In genomic region chr7:70694909-70695803, GRCh38 we compare ENCODE assay signal across 8 cellular contexts.
DNase-seq lines count a peak whose midpoint lies in the region; ATAC-seq, FAIRE-seq and TF ChIP-seq lines count a peak whose summit lies in the region.

No MANE protein-coding gene starts in this region.

- intact Hi-C loops in kidney (cut with DNase I), result no loop called here

- H3K27me3 ChIP-seq in HL-60 (ENCODE audit: insufficient read depth, poor library complexity, severe bottlenecking), result peaks cover 28% of the 10 kb centered on the region

- H3K27ac ChIP-seq in HL-60 (replicated peaks) (no peak overlapping the region), kidney (ENCODE audit: low read depth in 2 of 2, low read length in 2 of 2) (peak overlapping the region; percentile 64 to 71), substantia nigra (ENCODE audit: low read depth, low read length, poor library complexity, severe bottlenecking) (peak overlapping the region; percentile 28)

- peak overlapping the region; percentile 20 for H3K4me3 ChIP-seq in HL-60 (replicated peaks; ENCODE audit: insufficient read depth, low read length)
- H3K4me3 ChIP-seq in astrocyte of the cerebellum (ENCODE audit: low read depth, low read length), result peak overlapping the region; percentile 93
- peak overlapping the region; percentile 78 to 87 for H3K4me3 ChIP-seq in kidney (ENCODE audit: low read length in 2 of 2)

- ATAC-seq in HG03457 (IDR thresholded peaks at IDR 0.05; ENCODE audit: unreplicated experiment), result no peak
- ATAC-seq in HG02678 (IDR thresholded peaks at IDR 0.05; ENCODE audit: unreplicated experiment), result no peak

- H3K9me3 ChIP-seq in kidney (ENCODE audit: control insufficient read depth in 1 of 2, low read length in 2 of 2), result no peaks in the 10 kb centered on the region

- in situ Hi-C loops in astrocyte of the cerebellum (cut with HindIII; ENCODE audit: low sequenced_read_pairs), result loop anchor here (25.0 kb wide), 1 partner anchor 508 kb away; no protein-coding TSS in a partner anchor

- TF ChIP-seq CTCF in GM10248 (IDR thresholded peaks at IDR 0.05; ENCODE audit: control extremely low read depth, extremely low read depth, low read depth, missing control alignments), result no peak
- TF ChIP-seq CTCF in HL-60 (IDR thresholded peaks at IDR 0.05; ENCODE audit: insufficient read depth, low read length), result no peak
- no peak for TF ChIP-seq CTCF in astrocyte of the cerebellum (IDR thresholded peaks at IDR 0.05; ENCODE audit: low read depth, low read length, missing control alignments)
- no peak for TF ChIP-seq CTCF in kidney (IDR thresholded peaks at IDR 0.05; ENCODE audit: borderline replicate concordance, extremely low read depth, insufficient read depth)

- H3K9ac ChIP-seq in kidney (ENCODE audit: low read length in 2 of 2), result peak overlapping the region; percentile 14 to 94

- CTCF ChIA-PET in GM10248 (lab: Yijun Ruan, JAX), result interaction anchor here (1.0 to 1.6 kb wide), 2 partner anchors 10 to 79 kb away, joined by 3 to 5 read pairs; no protein-coding TSS in a partner anchor

- peaks cover 2 to 4% of the 10 kb centered on the region in 2 donors for H3K36me3 ChIP-seq in kidney (ENCODE audit: control insufficient read depth in 1 of 2, insufficient read depth in 2 of 2, low read length in 2 of 2)

- peak; percentile 38 for DNase-seq in GM10248 (ENCODE audit: extremely low spot score)
- DNase-seq in HL-60 (ENCODE audit: low read depth in 1 of 2, low spot score in 1 of 2), result no peak
- no peak for DNase-seq in astrocyte of the cerebellum (ENCODE audit: low read depth)
- DNase-seq in kidney, result peak; percentile 79
- peak in 5 of 49 donors; percentile 8 to 44 (median 26) for DNase-seq in substantia nigra (lab: John Stamatoyannopoulos, UW)
- DNase-seq in activated effector memory CD4-positive, alpha-beta T cell treated with anti-CD3 and anti-CD28 coated beads, Interleukin-2, amount 50 U/mL, for 16 hours, result no peak

- POLR2A ChIA-PET in GM10248 (lab: Yijun Ruan, JAX), result no interaction called here

- H3K4me1 ChIP-seq in kidney (ENCODE audit: control insufficient read depth in 1 of 2, insufficient read depth in 1 of 2, low read depth in 1 of 2, low read length in 2 of 2), result peaks cover 0 to 3% of the 10 kb centered on the region in 2 donors

- no peak for FAIRE-seq in kidney (lab: Jason Lieb, UNC)

Comparison
In these comparisons a context has a peak if more than half of its experiments do, and no peak if none do; other contexts are left out.
1. DNase-seq: peak in GM10248 (single experiment) and kidney (single experiment); none in HL-60 (0 of 2), astrocyte of the cerebellum (single experiment) and activated effector memory CD4-positive, alpha-beta T cell treated with anti-CD3 and anti-CD28 coated beads, Interleukin-2, amount 50 U/mL, for 16 hours (single experiment).
2. H3K4me3 ChIP-seq: peak in every context shown above with its lines; median percentile 93 in astrocyte of the cerebellum; 82 in kidney; 20 in HL-60.